Comparison of ENCODE assay signal across 1 cellular context in genomic region chr5:179803651-179804598, GRCh38.
TF ChIP-seq lines count a peak whose summit lies in the region.

No MANE protein-coding gene starts in this region.

TF ChIP-seq in K562, 482 proteins besides CTCF, POLR2A, EP300 and RAD21 (continues in another document):
- TF ChIP-seq RREB1 (CRISPR knock-in tag; IDR thresholded peaks at IDR 0.05) (0 out of 2 replicates have a peak, but pooled peaks have one; percentile 30), NRF1 (conservative IDR thresholded peaks at IDR 0.05 in 1 of 2, IDR thresholded peaks at IDR 0.05 in 1 of 2) (no peak), UBTF (IDR thresholded peaks at IDR 0.05; ENCODE audit: borderline replicate concordance in 1 of 2, low read depth in 2 of 2, low read length in 2 of 2) (no peak), ZNF12 (CRISPR knock-in tag; IDR thresholded peaks at IDR 0.05) (0 out of 2 replicates have a peak, but pooled peaks have one; percentile 30), ZNF77 (CRISPR knock-in tag; IDR thresholded peaks at IDR 0.05) (no peak), PCBP2 (IDR thresholded peaks at IDR 0.05; ENCODE audit: low read depth, low read length, poor library complexity, severe bottlenecking) (no peak), TGIF2 (CRISPR knock-in tag; IDR thresholded peaks at IDR 0.05) (no peak), KLF16 (IDR thresholded peaks at IDR 0.05) (peak; percentile 26; the same call in 1 of the 2 replicates), SMARCE1 (IDR thresholded peaks at IDR 0.05) (no peak), HMG20B (CRISPR knock-in tag; IDR thresholded peaks at IDR 0.05) (no peak), SMAD2 (IDR thresholded peaks at IDR 0.05; ENCODE audit: low read depth, low read length) (no peak), MNT (conservative IDR thresholded peaks at IDR 0.05) (peak in 1 of 2 experiments; percentile 46; a peak in 1 of 4 replicates), HDGF (IDR thresholded peaks at IDR 0.05) (no peak), MAZ (CRISPR knock-in tag; conservative IDR thresholded peaks at IDR 0.05 in 1 of 2, IDR thresholded peaks at IDR 0.05 in 1 of 2) (no peak), MEIS2 (IDR thresholded peaks at IDR 0.05; ENCODE audit: partially characterized antibody) (no peak), HDAC8 (tag; IDR thresholded peaks at IDR 0.05) (no peak), CBX3 (IDR thresholded peaks at IDR 0.05; ENCODE audit: borderline replicate concordance in 1 of 2, low read length in 2 of 2) (no peak), ZNF766 (CRISPR knock-in tag; conservative IDR thresholded peaks at IDR 0.05) (no peak), CREB1 (IDR thresholded peaks at IDR 0.05) (no peak), CREB1 (CRISPR knock-in tag; IDR thresholded peaks at IDR 0.05) (no peak)
- TF ChIP-seq, protein P1, sequence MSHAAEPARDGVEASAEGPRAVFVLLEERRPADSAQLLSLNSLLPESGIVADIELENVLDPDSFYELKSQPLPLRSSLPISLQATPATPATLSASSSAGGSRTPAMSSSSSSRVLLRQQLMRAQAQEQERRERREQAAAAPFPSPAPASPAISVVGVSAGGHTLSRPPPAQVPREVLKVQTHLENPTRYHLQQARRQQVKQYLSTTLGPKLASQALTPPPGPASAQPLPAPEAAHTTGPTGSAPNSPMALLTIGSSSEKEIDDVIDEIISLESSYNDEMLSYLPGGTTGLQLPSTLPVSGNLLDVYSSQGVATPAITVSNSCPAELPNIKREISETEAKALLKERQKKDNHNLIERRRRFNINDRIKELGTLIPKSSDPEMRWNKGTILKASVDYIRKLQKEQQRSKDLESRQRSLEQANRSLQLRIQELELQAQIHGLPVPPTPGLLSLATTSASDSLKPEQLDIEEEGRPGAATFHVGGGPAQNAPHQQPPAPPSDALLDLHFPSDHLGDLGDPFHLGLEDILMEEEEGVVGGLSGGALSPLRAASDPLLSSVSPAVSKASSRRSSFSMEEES (CRISPR knock-in tag; IDR thresholded peaks at IDR 0.05), result no peak
- TF ChIP-seq, protein P2, sequence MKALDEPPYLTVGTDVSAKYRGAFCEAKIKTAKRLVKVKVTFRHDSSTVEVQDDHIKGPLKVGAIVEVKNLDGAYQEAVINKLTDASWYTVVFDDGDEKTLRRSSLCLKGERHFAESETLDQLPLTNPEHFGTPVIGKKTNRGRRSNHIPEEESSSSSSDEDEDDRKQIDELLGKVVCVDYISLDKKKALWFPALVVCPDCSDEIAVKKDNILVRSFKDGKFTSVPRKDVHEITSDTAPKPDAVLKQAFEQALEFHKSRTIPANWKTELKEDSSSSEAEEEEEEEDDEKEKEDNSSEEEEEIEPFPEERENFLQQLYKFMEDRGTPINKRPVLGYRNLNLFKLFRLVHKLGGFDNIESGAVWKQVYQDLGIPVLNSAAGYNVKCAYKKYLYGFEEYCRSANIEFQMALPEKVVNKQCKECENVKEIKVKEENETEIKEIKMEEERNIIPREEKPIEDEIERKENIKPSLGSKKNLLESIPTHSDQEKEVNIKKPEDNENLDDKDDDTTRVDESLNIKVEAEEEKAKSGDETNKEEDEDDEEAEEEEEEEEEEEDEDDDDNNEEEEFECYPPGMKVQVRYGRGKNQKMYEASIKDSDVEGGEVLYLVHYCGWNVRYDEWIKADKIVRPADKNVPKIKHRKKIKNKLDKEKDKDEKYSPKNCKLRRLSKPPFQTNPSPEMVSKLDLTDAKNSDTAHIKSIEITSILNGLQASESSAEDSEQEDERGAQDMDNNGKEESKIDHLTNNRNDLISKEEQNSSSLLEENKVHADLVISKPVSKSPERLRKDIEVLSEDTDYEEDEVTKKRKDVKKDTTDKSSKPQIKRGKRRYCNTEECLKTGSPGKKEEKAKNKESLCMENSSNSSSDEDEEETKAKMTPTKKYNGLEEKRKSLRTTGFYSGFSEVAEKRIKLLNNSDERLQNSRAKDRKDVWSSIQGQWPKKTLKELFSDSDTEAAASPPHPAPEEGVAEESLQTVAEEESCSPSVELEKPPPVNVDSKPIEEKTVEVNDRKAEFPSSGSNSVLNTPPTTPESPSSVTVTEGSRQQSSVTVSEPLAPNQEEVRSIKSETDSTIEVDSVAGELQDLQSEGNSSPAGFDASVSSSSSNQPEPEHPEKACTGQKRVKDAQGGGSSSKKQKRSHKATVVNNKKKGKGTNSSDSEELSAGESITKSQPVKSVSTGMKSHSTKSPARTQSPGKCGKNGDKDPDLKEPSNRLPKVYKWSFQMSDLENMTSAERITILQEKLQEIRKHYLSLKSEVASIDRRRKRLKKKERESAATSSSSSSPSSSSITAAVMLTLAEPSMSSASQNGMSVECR (CRISPR knock-in tag; IDR thresholded peaks at IDR 0.05), result 0 out of 2 replicates have a peak, but pooled peaks have one; percentile 35
- TF ChIP-seq, protein P3, sequence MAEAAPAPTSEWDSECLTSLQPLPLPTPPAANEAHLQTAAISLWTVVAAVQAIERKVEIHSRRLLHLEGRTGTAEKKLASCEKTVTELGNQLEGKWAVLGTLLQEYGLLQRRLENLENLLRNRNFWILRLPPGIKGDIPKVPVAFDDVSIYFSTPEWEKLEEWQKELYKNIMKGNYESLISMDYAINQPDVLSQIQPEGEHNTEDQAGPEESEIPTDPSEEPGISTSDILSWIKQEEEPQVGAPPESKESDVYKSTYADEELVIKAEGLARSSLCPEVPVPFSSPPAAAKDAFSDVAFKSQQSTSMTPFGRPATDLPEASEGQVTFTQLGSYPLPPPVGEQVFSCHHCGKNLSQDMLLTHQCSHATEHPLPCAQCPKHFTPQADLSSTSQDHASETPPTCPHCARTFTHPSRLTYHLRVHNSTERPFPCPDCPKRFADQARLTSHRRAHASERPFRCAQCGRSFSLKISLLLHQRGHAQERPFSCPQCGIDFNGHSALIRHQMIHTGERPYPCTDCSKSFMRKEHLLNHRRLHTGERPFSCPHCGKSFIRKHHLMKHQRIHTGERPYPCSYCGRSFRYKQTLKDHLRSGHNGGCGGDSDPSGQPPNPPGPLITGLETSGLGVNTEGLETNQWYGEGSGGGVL (CRISPR knock-in tag; IDR thresholded peaks at IDR 0.05), result no peak
- TF ChIP-seq, protein P4, sequence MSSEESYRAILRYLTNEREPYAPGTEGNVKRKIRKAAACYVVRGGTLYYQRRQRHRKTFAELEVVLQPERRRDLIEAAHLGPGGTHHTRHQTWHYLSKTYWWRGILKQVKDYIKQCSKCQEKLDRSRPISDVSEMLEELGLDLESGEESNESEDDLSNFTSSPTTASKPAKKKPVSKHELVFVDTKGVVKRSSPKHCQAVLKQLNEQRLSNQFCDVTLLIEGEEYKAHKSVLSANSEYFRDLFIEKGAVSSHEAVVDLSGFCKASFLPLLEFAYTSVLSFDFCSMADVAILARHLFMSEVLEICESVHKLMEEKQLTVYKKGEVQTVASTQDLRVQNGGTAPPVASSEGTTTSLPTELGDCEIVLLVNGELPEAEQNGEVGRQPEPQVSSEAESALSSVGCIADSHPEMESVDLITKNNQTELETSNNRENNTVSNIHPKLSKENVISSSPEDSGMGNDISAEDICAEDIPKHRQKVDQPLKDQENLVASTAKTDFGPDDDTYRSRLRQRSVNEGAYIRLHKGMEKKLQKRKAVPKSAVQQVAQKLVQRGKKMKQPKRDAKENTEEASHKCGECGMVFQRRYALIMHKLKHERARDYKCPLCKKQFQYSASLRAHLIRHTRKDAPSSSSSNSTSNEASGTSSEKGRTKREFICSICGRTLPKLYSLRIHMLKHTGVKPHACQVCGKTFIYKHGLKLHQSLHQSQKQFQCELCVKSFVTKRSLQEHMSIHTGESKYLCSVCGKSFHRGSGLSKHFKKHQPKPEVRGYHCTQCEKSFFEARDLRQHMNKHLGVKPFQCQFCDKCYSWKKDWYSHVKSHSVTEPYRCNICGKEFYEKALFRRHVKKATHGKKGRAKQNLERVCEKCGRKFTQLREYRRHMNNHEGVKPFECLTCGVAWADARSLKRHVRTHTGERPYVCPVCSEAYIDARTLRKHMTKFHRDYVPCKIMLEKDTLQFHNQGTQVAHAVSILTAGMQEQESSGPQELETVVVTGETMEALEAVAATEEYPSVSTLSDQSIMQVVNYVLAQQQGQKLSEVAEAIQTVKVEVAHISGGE (CRISPR knock-in tag; IDR thresholded peaks at IDR 0.05), result peak in 1 of 3 experiments; percentile 56; a peak in 1 of 6 replicates
- TF ChIP-seq, protein P5, sequence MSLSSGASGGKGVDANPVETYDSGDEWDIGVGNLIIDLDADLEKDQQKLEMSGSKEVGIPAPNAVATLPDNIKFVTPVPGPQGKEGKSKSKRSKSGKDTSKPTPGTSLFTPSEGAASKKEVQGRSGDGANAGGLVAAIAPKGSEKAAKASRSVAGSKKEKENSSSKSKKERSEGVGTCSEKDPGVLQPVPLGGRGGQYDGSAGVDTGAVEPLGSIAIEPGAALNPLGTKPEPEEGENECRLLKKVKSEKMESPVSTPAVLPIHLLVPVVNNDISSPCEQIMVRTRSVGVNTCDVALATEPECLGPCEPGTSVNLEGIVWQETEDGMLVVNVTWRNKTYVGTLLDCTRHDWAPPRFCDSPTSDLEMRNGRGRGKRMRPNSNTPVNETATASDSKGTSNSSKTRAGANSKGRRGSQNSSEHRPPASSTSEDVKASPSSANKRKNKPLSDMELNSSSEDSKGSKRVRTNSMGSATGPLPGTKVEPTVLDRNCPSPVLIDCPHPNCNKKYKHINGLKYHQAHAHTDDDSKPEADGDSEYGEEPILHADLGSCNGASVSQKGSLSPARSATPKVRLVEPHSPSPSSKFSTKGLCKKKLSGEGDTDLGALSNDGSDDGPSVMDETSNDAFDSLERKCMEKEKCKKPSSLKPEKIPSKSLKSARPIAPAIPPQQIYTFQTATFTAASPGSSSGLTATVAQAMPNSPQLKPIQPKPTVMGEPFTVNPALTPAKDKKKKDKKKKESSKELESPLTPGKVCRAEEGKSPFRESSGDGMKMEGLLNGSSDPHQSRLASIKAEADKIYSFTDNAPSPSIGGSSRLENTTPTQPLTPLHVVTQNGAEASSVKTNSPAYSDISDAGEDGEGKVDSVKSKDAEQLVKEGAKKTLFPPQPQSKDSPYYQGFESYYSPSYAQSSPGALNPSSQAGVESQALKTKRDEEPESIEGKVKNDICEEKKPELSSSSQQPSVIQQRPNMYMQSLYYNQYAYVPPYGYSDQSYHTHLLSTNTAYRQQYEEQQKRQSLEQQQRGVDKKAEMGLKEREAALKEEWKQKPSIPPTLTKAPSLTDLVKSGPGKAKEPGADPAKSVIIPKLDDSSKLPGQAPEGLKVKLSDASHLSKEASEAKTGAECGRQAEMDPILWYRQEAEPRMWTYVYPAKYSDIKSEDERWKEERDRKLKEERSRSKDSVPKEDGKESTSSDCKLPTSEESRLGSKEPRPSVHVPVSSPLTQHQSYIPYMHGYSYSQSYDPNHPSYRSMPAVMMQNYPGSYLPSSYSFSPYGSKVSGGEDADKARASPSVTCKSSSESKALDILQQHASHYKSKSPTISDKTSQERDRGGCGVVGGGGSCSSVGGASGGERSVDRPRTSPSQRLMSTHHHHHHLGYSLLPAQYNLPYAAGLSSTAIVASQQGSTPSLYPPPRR (CRISPR knock-in tag; IDR thresholded peaks at IDR 0.05; ENCODE audit: borderline replicate concordance), result no peak
